In genomic region chr7:155800741-155801267, GRCh38 we compare ENCODE assay signal across 1 cellular context.
TF ChIP-seq lines count a peak whose summit lies in the region.

No MANE protein-coding gene starts in this region.

TF ChIP-seq in HepG2, 621 proteins besides CTCF, POLR2A, EP300 and RAD21 (continued from another document and continues in another):
- TF ChIP-seq ZNF263 (CRISPR knock-in tag; IDR thresholded peaks at IDR 0.05) = 0 out of 2 replicates have a peak, but pooled peaks have one; percentile 19
- TF ChIP-seq DPF2 (CRISPR knock-in tag; IDR thresholded peaks at IDR 0.05; ENCODE audit: borderline replicate concordance, low read depth) = no peak
- TF ChIP-seq ZNF512 (CRISPR knock-in tag; IDR thresholded peaks at IDR 0.05) = no peak
- TF ChIP-seq ZNF761 (CRISPR knock-in tag; conservative IDR thresholded peaks at IDR 0.05) = no peak
- TF ChIP-seq REL (CRISPR knock-in tag; conservative IDR thresholded peaks at IDR 0.05) = no peak
- no peak for TF ChIP-seq ZNF567 (CRISPR knock-in tag; IDR thresholded peaks at IDR 0.05; ENCODE audit: borderline replicate concordance)
- no peak for TF ChIP-seq HMGA1 (CRISPR knock-in tag; conservative IDR thresholded peaks at IDR 0.05)
- TF ChIP-seq ZNF550 (CRISPR knock-in tag; IDR thresholded peaks at IDR 0.05; ENCODE audit: borderline replicate concordance) = no peak
- TF ChIP-seq IKZF5 (CRISPR knock-in tag; IDR thresholded peaks at IDR 0.05) = no peak
- no peak; the same call in 1 of the 2 replicates for TF ChIP-seq ZNF292 (CRISPR knock-in tag; IDR thresholded peaks at IDR 0.05; ENCODE audit: borderline replicate concordance, low read depth)
- TF ChIP-seq FOXK1 (CRISPR knock-in tag; IDR thresholded peaks at IDR 0.05; ENCODE audit: borderline replicate concordance, low read depth) = peak; percentile 51; the same call in 1 of the 2 replicates
- TF ChIP-seq ZNF775 (CRISPR knock-in tag; IDR thresholded peaks at IDR 0.05; ENCODE audit: borderline replicate concordance) = no peak
- no peak for TF ChIP-seq GPBP1L1 (CRISPR knock-in tag; IDR thresholded peaks at IDR 0.05)
- TF ChIP-seq ZNF253 (CRISPR knock-in tag; IDR thresholded peaks at IDR 0.05; ENCODE audit: borderline replicate concordance) = no peak
- TF ChIP-seq ARID2 (CRISPR knock-in tag; IDR thresholded peaks at IDR 0.05; ENCODE audit: borderline replicate concordance) = no peak
- TF ChIP-seq ZC3H4 (CRISPR knock-in tag; IDR thresholded peaks at IDR 0.05; ENCODE audit: borderline replicate concordance) = no peak
- TF ChIP-seq TMF1 (CRISPR knock-in tag; IDR thresholded peaks at IDR 0.05; ENCODE audit: low read depth) = no peak
- TF ChIP-seq ZNF709 (CRISPR knock-in tag; IDR thresholded peaks at IDR 0.05) = no peak
- TF ChIP-seq THAP7 (CRISPR knock-in tag; IDR thresholded peaks at IDR 0.05) = no peak
- TF ChIP-seq KDM6A (CRISPR knock-in tag; IDR thresholded peaks at IDR 0.05; ENCODE audit: low read depth) = peak; percentile 45; the same call in 1 of the 2 replicates
- no peak for TF ChIP-seq TRIM22 (IDR thresholded peaks at IDR 0.05)
- TF ChIP-seq ZNF614 (CRISPR knock-in tag; IDR thresholded peaks at IDR 0.05; ENCODE audit: borderline replicate concordance) = no peak
- no peak for TF ChIP-seq HOXA5 (CRISPR knock-in tag; IDR thresholded peaks at IDR 0.05)
- TF ChIP-seq SNRNP70 (IDR thresholded peaks at IDR 0.05; ENCODE audit: low read depth, low read length) = no peak
- TF ChIP-seq ETV6 (CRISPR knock-in tag; conservative IDR thresholded peaks at IDR 0.05) = no peak
- peak; percentile 57; the same call in 1 of the 2 replicates for TF ChIP-seq ZNF768 (CRISPR knock-in tag; IDR thresholded peaks at IDR 0.05)
- TF ChIP-seq ZFP90 (CRISPR knock-in tag; IDR thresholded peaks at IDR 0.05; ENCODE audit: borderline replicate concordance) = no peak
- TF ChIP-seq TBX2 (CRISPR knock-in tag; IDR thresholded peaks at IDR 0.05; ENCODE audit: borderline replicate concordance) = 0 out of 2 replicates have a peak, but pooled peaks have one; percentile 15
- peak; percentile 98 for TF ChIP-seq ZNF644 (CRISPR knock-in tag; IDR thresholded peaks at IDR 0.05; ENCODE audit: low read depth)
- peak; percentile 29; the same call in 1 of the 2 replicates for TF ChIP-seq ZSCAN21 (CRISPR knock-in tag; IDR thresholded peaks at IDR 0.05; ENCODE audit: borderline replicate concordance)
- TF ChIP-seq TBX3 (IDR thresholded peaks at IDR 0.05; ENCODE audit: borderline replicate concordance) = no peak
- TF ChIP-seq ZNF335 (CRISPR knock-in tag; IDR thresholded peaks at IDR 0.05) = no peak
- no peak for TF ChIP-seq CENPBD1 (CRISPR knock-in tag; IDR thresholded peaks at IDR 0.05; ENCODE audit: borderline replicate concordance, low read depth)
- no peak for TF ChIP-seq TCF7L2 (IDR thresholded peaks at IDR 0.05; ENCODE audit: low read depth, low read length)
- TF ChIP-seq TCF12 (IDR thresholded peaks at IDR 0.05) = no peak
- TF ChIP-seq TCF12 (CRISPR knock-in tag; IDR thresholded peaks at IDR 0.05) = no peak
- no peak for TF ChIP-seq NFIB (CRISPR knock-in tag; IDR thresholded peaks at IDR 0.05; ENCODE audit: borderline replicate concordance)
- TF ChIP-seq CERS6 (CRISPR knock-in tag; IDR thresholded peaks at IDR 0.05) = no peak
- no peak for TF ChIP-seq ZBTB7A (CRISPR knock-in tag; IDR thresholded peaks at IDR 0.05)
- no peak for TF ChIP-seq MIER2 (CRISPR knock-in tag; IDR thresholded peaks at IDR 0.05)
- no peak for TF ChIP-seq KMT2A (CRISPR knock-in tag; IDR thresholded peaks at IDR 0.05)
- TF ChIP-seq HNRNPH1 (optimal IDR thresholded peaks at IDR 0.05; ENCODE audit: low read depth, low read length) = no peak
- TF ChIP-seq XBP1 (CRISPR knock-in tag; IDR thresholded peaks at IDR 0.05) = no peak
- TF ChIP-seq GATAD1 (CRISPR knock-in tag; IDR thresholded peaks at IDR 0.05) = peak; percentile 55; the same call in 1 of the 2 replicates
- no peak for TF ChIP-seq FLYWCH1 (CRISPR knock-in tag; IDR thresholded peaks at IDR 0.05)
- TF ChIP-seq NONO (IDR thresholded peaks at IDR 0.05) = no peak
- TF ChIP-seq NONO (CRISPR knock-in tag; conservative IDR thresholded peaks at IDR 0.05) = no peak
- no peak for TF ChIP-seq CSRNP2 (CRISPR knock-in tag; conservative IDR thresholded peaks at IDR 0.05; ENCODE audit: low read depth)
- TF ChIP-seq BHLHE40 (IDR thresholded peaks at IDR 0.05; ENCODE audit: low read length) = peak; percentile 44; the same call in 1 of the 2 replicates
- no peak for TF ChIP-seq ZFP36 (IDR thresholded peaks at IDR 0.05; ENCODE audit: borderline replicate concordance, low read depth, low read length, partially characterized antibody)
- TF ChIP-seq HNF4A (CRISPR knock-in tag; IDR thresholded peaks at IDR 0.05) = peak; percentile 88
- TF ChIP-seq PRMT3 (CRISPR knock-in tag; IDR thresholded peaks at IDR 0.05; ENCODE audit: borderline replicate concordance, low read depth) = no peak
- no peak for TF ChIP-seq ZNF207 (IDR thresholded peaks at IDR 0.05; ENCODE audit: borderline replicate concordance)
- TF ChIP-seq NCOA2 (CRISPR knock-in tag; IDR thresholded peaks at IDR 0.05) = peak; percentile 33; the same call in 1 of the 2 replicates
- TF ChIP-seq ZNF354B (CRISPR knock-in tag; IDR thresholded peaks at IDR 0.05) = no peak
- no peak for TF ChIP-seq MAZ (IDR thresholded peaks at IDR 0.05; ENCODE audit: borderline replicate concordance, low read depth, low read length)
- no peak for TF ChIP-seq MAZ (CRISPR knock-in tag; IDR thresholded peaks at IDR 0.05; ENCODE audit: low read depth)
- TF ChIP-seq GRHL1 (CRISPR knock-in tag; conservative IDR thresholded peaks at IDR 0.05) = no peak
- TF ChIP-seq ZSCAN5A (CRISPR knock-in tag; IDR thresholded peaks at IDR 0.05; ENCODE audit: borderline replicate concordance) = no peak
- no peak for TF ChIP-seq RFX1 (IDR thresholded peaks at IDR 0.05)
- TF ChIP-seq TERF1 (CRISPR knock-in tag; IDR thresholded peaks at IDR 0.05) = no peak
